In genomic region chr18:79258447-79258846, GRCh38 we compare ENCODE assay signal across 14 cellular contexts.
DNase-seq lines count a peak whose midpoint lies in the region; ATAC-seq and TF ChIP-seq lines count a peak whose summit lies in the region.
"Had no signal": no experiment of that assay in that cellular context is flagged by ENCODE, and none has a peak within 500 bp of the region (broad histone marks: within the 10 kb centered on the region; RNA-seq: fewer than 3 reads in every experiment).

No MANE protein-coding gene starts in this region.

- no peaks in the 10 kb centered on the region for H3K9me2 ChIP-seq in Karpas-422 (replicated peaks; ENCODE audit: insufficient read depth, low read length)

- H3K79me2 ChIP-seq in Karpas-422 (ENCODE audit: low read length) (peaks cover 12% of the 10 kb centered on the region; the same call in 1 of the 2 replicates), smooth muscle cell (ENCODE audit: low read depth) (no peaks in the 10 kb centered on the region)

- H3K9me3 ChIP-seq in Karpas-422 (ENCODE audit: low read length) = no peaks in the 10 kb centered on the region
- no peaks in the 10 kb centered on the region for H3K9me3 ChIP-seq in mucosa of descending colon
- H3K9me3 ChIP-seq in smooth muscle cell (replicated peaks; ENCODE audit: low read depth) = no peaks in the 10 kb centered on the region

- H3K4me2 ChIP-seq in Karpas-422 (ENCODE audit: low read depth, low read length, poor library complexity, severe bottlenecking) = no peak overlapping the region
- H3K4me2 ChIP-seq in smooth muscle cell = no peak overlapping the region

- ATAC-seq in GM18520 (IDR thresholded peaks at IDR 0.05; ENCODE audit: unreplicated experiment) (peak; percentile 79), GM21825 (IDR thresholded peaks at IDR 0.05; ENCODE audit: unreplicated experiment) (peak; percentile 56), mucosa of descending colon (no peak)

- H3K9ac ChIP-seq in Karpas-422 (ENCODE audit: low read length) (no peak overlapping the region), smooth muscle cell (ENCODE audit: low read depth) (no peak overlapping the region)

- WGBS in smooth muscle cell (ENCODE audit: low lambda C conversion rate) = 88% methylated on average over 4 of the region's 4 CpGs

- H2AFZ ChIP-seq in Karpas-422 (ENCODE audit: low read length) = no peak overlapping the region
- no peak overlapping the region for H2AFZ ChIP-seq in smooth muscle cell (ENCODE audit: low read depth)

- intact Hi-C loops in mucosa of descending colon (cut with DNase I, micrococcal nuclease) = no loop called here

- H3K4me1 ChIP-seq in Karpas-422 (ENCODE audit: low read length) (peaks cover 14% of the 10 kb centered on the region), mucosa of descending colon (ENCODE audit: low read depth) (no peaks in the 10 kb centered on the region), smooth muscle cell (ENCODE audit: low read depth) (no peaks in the 10 kb centered on the region)

- H3F3A ChIP-seq in smooth muscle cell (ENCODE audit: low read depth) = no peaks in the 10 kb centered on the region

- H3K27ac ChIP-seq in Karpas-422 (ENCODE audit: low read length) (no peak overlapping the region), brain microvascular endothelial cell (no peak overlapping the region), smooth muscle cell (ENCODE audit: low read depth) (no peak overlapping the region)
- H3K27ac ChIP-seq: coronary artery had no signal

- no peaks in the 10 kb centered on the region for H3K36me3 ChIP-seq in Karpas-422 (ENCODE audit: insufficient read depth, low read length)
- H3K36me3 ChIP-seq in brain microvascular endothelial cell (replicated peaks) = no peaks in the 10 kb centered on the region
- H3K36me3 ChIP-seq in mucosa of descending colon (ENCODE audit: low read depth) = no peaks in the 10 kb centered on the region
- no peaks in the 10 kb centered on the region for H3K36me3 ChIP-seq in smooth muscle cell (ENCODE audit: low read depth)

- TF ChIP-seq CTCF in brain microvascular endothelial cell (IDR thresholded peaks at IDR 0.05; ENCODE audit: low read depth, low read length, missing control alignments) (no peak), mucosa of descending colon (IDR thresholded peaks at IDR 0.05) (no peak), smooth muscle cell (IDR thresholded peaks at IDR 0.05; ENCODE audit: borderline replicate concordance, insufficient read depth, poor library complexity, severe bottlenecking) (no peak)

- DNase-seq in Ammon's horn (ENCODE audit: low spot score) = peak; percentile 68
- DNase-seq in Karpas-422 = peak; percentile 61
- DNase-seq in brain microvascular endothelial cell = no peak
- DNase-seq in kidney tubule cell (ENCODE audit: low spot score) = no peak
- DNase-seq in mucosa of descending colon = no peak
- DNase-seq in smooth muscle cell (lab: John Stamatoyannopoulos, UW; ENCODE audit: unreplicated experiment) = no peak
- DNase-seq: DND-41, HFFc6, NCI-H1105, NCI-H774, SIG-M5 had no signal

- H3K4me3 ChIP-seq in Karpas-422 (ENCODE audit: low read length) = no peak overlapping the region
- H3K4me3 ChIP-seq in brain microvascular endothelial cell (ENCODE audit: low read depth, low read length) = no peak overlapping the region
- no peak overlapping the region for H3K4me3 ChIP-seq in mucosa of descending colon
- H3K4me3 ChIP-seq in smooth muscle cell = no peak overlapping the region
- H3K4me3 ChIP-seq: coronary artery had no signal

- no peaks in the 10 kb centered on the region for H4K20me1 ChIP-seq in Karpas-422 (ENCODE audit: insufficient read depth, low read depth, low read length)
- H4K20me1 ChIP-seq in smooth muscle cell (ENCODE audit: low read depth) = no peaks in the 10 kb centered on the region

- in situ Hi-C loops in brain microvascular endothelial cell (cut with HindIII; ENCODE audit: low pct_ligation_motif_present, low sequenced_read_pairs) = no loop called here

- no peaks in the 10 kb centered on the region for H3K27me3 ChIP-seq in Karpas-422 (ENCODE audit: low read length)
- H3K27me3 ChIP-seq in brain microvascular endothelial cell (replicated peaks) = no peaks in the 10 kb centered on the region
- H3K27me3 ChIP-seq in smooth muscle cell (ENCODE audit: low read depth) = no peaks in the 10 kb centered on the region

Comparison
In these comparisons a context has a peak if more than half of its experiments do, and no peak if none do; other contexts are left out.
1. DNase-seq: peak in Ammon's horn (single experiment) and Karpas-422 (single experiment); none in brain microvascular endothelial cell (single experiment), kidney tubule cell (single experiment), mucosa of descending colon (0 of 3) and smooth muscle cell (single experiment).